In the genomic region with DNA sequence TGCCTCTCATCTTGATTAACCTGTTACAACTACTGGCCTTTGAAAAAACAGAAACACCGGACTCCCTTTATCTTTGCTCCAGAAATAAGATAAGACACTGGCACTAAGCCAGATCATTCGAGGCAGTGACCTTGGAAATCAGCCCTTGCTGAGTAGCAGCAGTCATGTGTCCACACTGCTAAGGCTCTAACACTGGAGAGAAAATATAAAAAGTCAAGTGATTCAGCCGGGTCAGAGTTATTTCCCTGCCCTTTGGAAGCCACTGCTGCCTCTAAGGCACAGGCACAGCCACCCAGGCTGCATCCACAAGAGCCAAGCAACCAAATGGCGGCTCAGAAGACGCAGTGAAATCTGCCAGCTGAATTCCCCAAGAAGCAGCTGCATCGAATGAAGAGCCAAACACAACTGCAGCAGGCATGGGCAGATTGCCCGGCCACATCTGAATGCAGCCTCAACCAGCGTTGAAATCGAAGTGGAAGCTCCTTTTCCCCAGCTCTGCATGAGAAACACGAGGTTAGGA, we compare ENCODE assay signal across 8 cellular contexts. TPM values are rescaled to one million over a fixed set of nuclear protein-coding genes. Genes with fewer than 3 reads are reported as not detected.
A peak's percentile ranks its signal among the peaks of the same experiment; 100 is the strongest.
DNase-seq lines count a peak whose midpoint lies in the region; ATAC-seq and TF ChIP-seq lines count a peak whose summit lies in the region.

No MANE protein-coding gene starts in this region.

- peak; percentile 79 to 92 (median 86) for ATAC-seq in psoas muscle
- ATAC-seq in GM21447 (IDR thresholded peaks at IDR 0.05; ENCODE audit: unreplicated experiment): no peak
- no peak for ATAC-seq in HG03025 (IDR thresholded peaks at IDR 0.05; ENCODE audit: low FRiP score, unreplicated experiment)
- no peak for ATAC-seq in GM18867 (IDR thresholded peaks at IDR 0.05; ENCODE audit: unreplicated experiment)

- peak overlapping the region; percentile 29; the same call in 1 of the 2 replicates for H3K4me3 ChIP-seq in PC-9
- H3K4me3 ChIP-seq in foreskin fibroblast (ENCODE audit: low read depth in 1 of 2, low read length in 2 of 2): no peak overlapping the region
- H3K4me3 ChIP-seq in psoas muscle: peak overlapping the region; percentile 33

- H3K36me3 ChIP-seq in PC-9 (ENCODE audit: low read depth) (no peaks in the 10 kb centered on the region), psoas muscle (ENCODE audit: insufficient read depth in 1 of 2, low read depth in 1 of 2) (peaks cover 6 to 17% of the 10 kb centered on the region in 2 donors)

- no peaks in the 10 kb centered on the region for H3K9me2 ChIP-seq in PC-9 (ENCODE audit: insufficient read depth)

- CTCF ChIA-PET in PC-9 (lab: Charles Lee): no interaction called here

- 5 to 7% (median 6%) methylated on average over 10 of the region's 10 CpGs for WGBS in psoas muscle, 3 donors

- no peaks in the 10 kb centered on the region for H4K20me1 ChIP-seq in PC-9 (ENCODE audit: insufficient read depth)

- POLR2A ChIA-PET in PC-9 (lab: Charles Lee; ENCODE audit: unreplicated experiment): interaction anchor here (0.6 kb wide), 1 partner anchor 1284 kb away, joined by 26 read pairs; no protein-coding TSS in a partner anchor

- H3K27ac ChIP-seq in PC-9: peak overlapping the region; percentile 87
- peak overlapping the region; percentile 88 for H3K27ac ChIP-seq in psoas muscle

- H3K4me1 ChIP-seq in PC-9 (replicated peaks; ENCODE audit: insufficient read depth): peaks cover 74% of the 10 kb centered on the region
- peaks cover 50% of the 10 kb centered on the region for H3K4me1 ChIP-seq in psoas muscle

- H3K27me3 ChIP-seq in PC-9 (ENCODE audit: insufficient read depth, low read depth) (no peaks in the 10 kb centered on the region), psoas muscle (ENCODE audit: insufficient read depth in 3 of 3, low read length in 2 of 3) (no peaks in the 10 kb centered on the region)

- DNase-seq in EH (ENCODE audit: low read depth): peak; percentile 56
- peak; percentile 35 to 65 for DNase-seq in PC-9
- DNase-seq in foreskin fibroblast: peak; percentile 61 to 86
- peak; percentile 61 to 79 for DNase-seq in psoas muscle
- DNase-seq in T-helper 1 cell: no peak

- peaks cover 60% of the 10 kb centered on the region for H3F3A ChIP-seq in PC-9 (ENCODE audit: insufficient read depth, low read depth)

- H3K4me2 ChIP-seq in PC-9: peak overlapping the region; percentile 71

- intact Hi-C loops in PC-9 (cut with micrococcal nuclease; ENCODE audit: unreplicated experiment): loop anchor here (1.0 kb wide), 1 partner anchor 41 kb away; a partner anchor contains a TSS
- intact Hi-C loops in psoas muscle (cut with DNase I): loop anchor here (2.0 to 5.0 kb wide), 2 partner anchors 37 to 40 kb away; a partner anchor contains a TSS

- TF ChIP-seq CTCF in PC-9 (conservative IDR thresholded peaks at IDR 0.05) (no peak), foreskin fibroblast (IDR thresholded peaks at IDR 0.05; ENCODE audit: low read depth, low read length) (no peak), psoas muscle (IDR thresholded peaks at IDR 0.05) (no peak)

- H3K9me3 ChIP-seq in PC-9 (ENCODE audit: insufficient read depth, low read depth) (no peaks in the 10 kb centered on the region), psoas muscle (no peaks in the 10 kb centered on the region)

- no TSS peak for BruUV-seq in PC-9 (replicated peaks; lab: Mats Ljungman, UMichigan)

- H3K79me2 ChIP-seq in PC-9 (ENCODE audit: low read depth): peaks cover 36% of the 10 kb centered on the region

- no peak overlapping the region for H2AFZ ChIP-seq in PC-9

RNA-seq across cellular contexts. Expression of a gene that starts 40.7 kb away (rescaled TPM):
- total RNA-seq in PC-9 (2021) (11.5 and 13.2 TPM in 2 replicates), psoas muscle (10 to 100 TPM; 15.2 to 64.2 (median 19.5) TPM)
- 10 to 100 TPM in 1 of 3 donors, 1 to 10 TPM in 2; 5.2 to 16.2 (median 7.3) TPM for polyA plus RNA-seq in psoas muscle

Comparison
In these comparisons a context has a peak if more than half of its experiments do, and no peak if none do; other contexts are left out.
1. DNase-seq: peak in EH (single experiment), PC-9 (2 of 2), foreskin fibroblast (2 of 2) and psoas muscle (2 of 2); none in T-helper 1 cell (0 of 5).
2. H3K4me3 ChIP-seq: peak in PC-9 (single experiment) and psoas muscle (single experiment); none in foreskin fibroblast (0 of 2).
3. ATAC-seq: peak in psoas muscle (4 of 4); none in GM21447 (single experiment), HG03025 (single experiment) and GM18867 (single experiment).